ENCODE assay signal across 1 cellular context in the genomic region with DNA sequence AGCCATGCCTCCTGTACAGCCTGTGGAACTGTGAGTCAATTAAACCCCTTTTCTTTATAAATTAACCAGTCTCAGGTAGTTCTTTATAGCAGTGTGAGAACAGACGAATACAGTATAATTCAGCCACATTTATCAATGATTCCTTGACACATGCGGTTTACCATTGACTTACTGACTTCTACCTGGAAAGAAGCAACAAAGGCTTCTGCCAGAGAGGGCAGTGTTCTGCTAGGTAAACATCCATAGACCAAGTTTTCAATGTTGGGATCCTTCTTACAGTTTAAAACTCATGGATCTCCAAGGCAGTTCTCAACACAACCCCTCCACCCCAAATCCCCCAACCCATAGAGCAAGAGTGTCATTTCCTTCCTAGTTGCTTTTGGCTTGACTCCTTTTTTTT.
TF ChIP-seq lines count a peak whose summit lies in the region.

No MANE protein-coding gene starts in this region.

TF ChIP-seq in WTC11, 78 proteins besides CTCF, POLR2A, EP300 and RAD21 (continued from another document):
- TF ChIP-seq, protein P1, sequence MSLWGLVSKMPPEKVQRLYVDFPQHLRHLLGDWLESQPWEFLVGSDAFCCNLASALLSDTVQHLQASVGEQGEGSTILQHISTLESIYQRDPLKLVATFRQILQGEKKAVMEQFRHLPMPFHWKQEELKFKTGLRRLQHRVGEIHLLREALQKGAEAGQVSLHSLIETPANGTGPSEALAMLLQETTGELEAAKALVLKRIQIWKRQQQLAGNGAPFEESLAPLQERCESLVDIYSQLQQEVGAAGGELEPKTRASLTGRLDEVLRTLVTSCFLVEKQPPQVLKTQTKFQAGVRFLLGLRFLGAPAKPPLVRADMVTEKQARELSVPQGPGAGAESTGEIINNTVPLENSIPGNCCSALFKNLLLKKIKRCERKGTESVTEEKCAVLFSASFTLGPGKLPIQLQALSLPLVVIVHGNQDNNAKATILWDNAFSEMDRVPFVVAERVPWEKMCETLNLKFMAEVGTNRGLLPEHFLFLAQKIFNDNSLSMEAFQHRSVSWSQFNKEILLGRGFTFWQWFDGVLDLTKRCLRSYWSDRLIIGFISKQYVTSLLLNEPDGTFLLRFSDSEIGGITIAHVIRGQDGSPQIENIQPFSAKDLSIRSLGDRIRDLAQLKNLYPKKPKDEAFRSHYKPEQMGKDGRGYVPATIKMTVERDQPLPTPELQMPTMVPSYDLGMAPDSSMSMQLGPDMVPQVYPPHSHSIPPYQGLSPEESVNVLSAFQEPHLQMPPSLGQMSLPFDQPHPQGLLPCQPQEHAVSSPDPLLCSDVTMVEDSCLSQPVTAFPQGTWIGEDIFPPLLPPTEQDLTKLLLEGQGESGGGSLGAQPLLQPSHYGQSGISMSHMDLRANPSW (CRISPR knock-in tag; conservative IDR thresholded peaks at IDR 0.05; ENCODE audit: low read depth): no peak
